In genomic region chr1:39688706-39689105, GRCh38 we compare ENCODE assay signal across 22 cellular contexts. TPM values are rescaled to one million over a fixed set of nuclear protein-coding genes. Genes with fewer than 3 reads are reported as not detected.
A peak's percentile ranks its signal among the peaks of the same experiment; 100 is the strongest.
DNase-seq lines count a peak whose midpoint lies in the region; ATAC-seq, FAIRE-seq and TF ChIP-seq lines count a peak whose summit lies in the region.
"Had no signal": no experiment of that assay in that cellular context is flagged by ENCODE, and none has a peak within 500 bp of the region (broad histone marks: within the 10 kb centered on the region; RNA-seq: fewer than 3 reads in every experiment).

No MANE protein-coding gene starts in this region.

- TF ChIP-seq CTCF in bronchial epithelial cell (IDR thresholded peaks at IDR 0.05; ENCODE audit: insufficient read depth, low read length, severe bottlenecking) = no peak

- CTCF ChIA-PET in activated CD4-positive, alpha-beta T cell treated with anti-CD3 and anti-CD28 coated beads, Interleukin-2, amount 10 ng/mL, durations not matched to agents 7 days and 5 days (lab: Charles Lee) = interaction anchor here (0.6 to 1.8 kb wide), 3 partner anchors 11 to 37 kb away, joined by 3 to 4 read pairs (median 3); no protein-coding TSS in a partner anchor

- H3K4me1 Mint-ChIP-seq in CD4-positive, CD25-positive, alpha-beta regulatory T cell = peaks cover 5 to 68% (median 32%) of the 10 kb centered on the region in 4 donors
- peaks cover 36% of the 10 kb centered on the region for H3K4me1 Mint-ChIP-seq in activated CD4-positive, alpha-beta T cell treated with anti-CD3 and anti-CD28 coated beads, Interleukin-2, amount 10 ng/mL, durations not matched to agents 7 days and 5 days

- FAIRE-seq in bronchial epithelial cell (lab: Jason Lieb, UNC) = peak; percentile 28
- FAIRE-seq: A204.1, GM12892, H54 had no signal

- no peak for DNase-seq in CD4-positive, CD25-positive, alpha-beta regulatory T cell
- DNase-seq in NCI-H2227 (lab: John Stamatoyannopoulos, UW; ENCODE audit: unreplicated experiment) (peak; percentile 41), bronchial epithelial cell (ENCODE audit: low read depth) (peak; percentile 80), kidney tubule cell (ENCODE audit: low spot score) (peak; percentile 74), dedifferentiated amniotic fluid mesenchymal stem cell (ENCODE audit: extremely low spot score) (no peak)
- DNase-seq in activated CD4-positive, alpha-beta T cell treated with anti-CD3 and anti-CD28 coated beads, Interleukin-2, amount 10 ng/mL, durations not matched to agents 7 days and 5 days = no peak
- DNase-seq: DMS 273 treated with DMSO at 0.1 percent for 48 hours, MM.1S, NCI-H1105, NCI-H1694, NCI-H2107, NCI-H526 treated with DMSO at 0.1 percent for 48 hours, OCI-M1, RPMI8226, SJCRH30 had no signal

- H3K27ac ChIP-seq in CD4-positive, CD25-positive, alpha-beta regulatory T cell (ENCODE audit: insufficient read depth, low read length, poor library complexity, severe bottlenecking) = no peak overlapping the region
- H3K27ac ChIP-seq: BLaER1, SJCRH30 had no signal

- POLR2A ChIA-PET in activated CD4-positive, alpha-beta T cell treated with anti-CD3 and anti-CD28 coated beads, Interleukin-2, amount 10 ng/mL, durations not matched to agents 7 days and 5 days (lab: Charles Lee) = no interaction called here

- no peaks in the 10 kb centered on the region for H3K36me3 ChIP-seq in CD4-positive, CD25-positive, alpha-beta regulatory T cell (ENCODE audit: control insufficient read depth, insufficient read depth, low read length)
- no peaks in the 10 kb centered on the region for H3K36me3 ChIP-seq in bronchial epithelial cell (ENCODE audit: control insufficient read depth, insufficient read depth, low read length)
- H3K36me3 ChIP-seq: BLaER1, SJCRH30 had no signal

- H3K9me3 ChIP-seq in CD4-positive, CD25-positive, alpha-beta regulatory T cell (ENCODE audit: control insufficient read depth in 2 of 2, low read length in 2 of 2) = no peaks in the 10 kb centered on the region
- H3K9me3 ChIP-seq: BLaER1, SJCRH30 had no signal

- ATAC-seq in CD4-positive, CD25-positive, alpha-beta regulatory T cell (ENCODE audit: low read depth in 2 of 2) = no peak
- ATAC-seq in GM21786 (IDR thresholded peaks at IDR 0.05; ENCODE audit: unreplicated experiment) = no peak
- no peak for ATAC-seq in activated CD4-positive, CD25-positive, alpha-beta regulatory T cell treated with anti-CD3 and anti-CD28 coated beads, Interleukin-2, amount 50 U/mL, for 24 hours

- H3K4me3 ChIP-seq in CD4-positive, CD25-positive, alpha-beta regulatory T cell (ENCODE audit: low read depth, low read length) = no peak overlapping the region
- no peak overlapping the region for H3K4me3 ChIP-seq in bronchial epithelial cell (ENCODE audit: low read depth, low read length)
- H3K4me3 ChIP-seq: BLaER1, SJCRH30 had no signal

- H3K4me3 Mint-ChIP-seq in CD4-positive, CD25-positive, alpha-beta regulatory T cell = peak overlapping the region in 2 of 4 donors; percentile 49 to 86
- no peak overlapping the region for H3K4me3 Mint-ChIP-seq in activated CD4-positive, alpha-beta T cell treated with anti-CD3 and anti-CD28 coated beads, Interleukin-2, amount 10 ng/mL, durations not matched to agents 7 days and 5 days

- H3K27me3 Mint-ChIP-seq in CD4-positive, CD25-positive, alpha-beta regulatory T cell = peaks cover 17% of the 10 kb centered on the region
- H3K27me3 Mint-ChIP-seq in activated CD4-positive, alpha-beta T cell treated with anti-CD3 and anti-CD28 coated beads, Interleukin-2, amount 10 ng/mL, durations not matched to agents 7 days and 5 days = peaks cover 57% of the 10 kb centered on the region

- H3K36me3 Mint-ChIP-seq in CD4-positive, CD25-positive, alpha-beta regulatory T cell = peaks cover 8% of the 10 kb centered on the region
- no peaks in the 10 kb centered on the region for H3K36me3 Mint-ChIP-seq in activated CD4-positive, alpha-beta T cell treated with anti-CD3 and anti-CD28 coated beads, Interleukin-2, amount 10 ng/mL, durations not matched to agents 7 days and 5 days (ENCODE audit: low read depth)

- H3K27me3 ChIP-seq in CD4-positive, CD25-positive, alpha-beta regulatory T cell (ENCODE audit: control insufficient read depth, insufficient read depth, low read length) = no peaks in the 10 kb centered on the region
- H3K27me3 ChIP-seq in bronchial epithelial cell (ENCODE audit: control insufficient read depth, insufficient read depth, low read length) = peaks cover 18% of the 10 kb centered on the region

- peaks cover 46% of the 10 kb centered on the region for H3K4me1 ChIP-seq in CD4-positive, CD25-positive, alpha-beta regulatory T cell (ENCODE audit: control insufficient read depth, insufficient read depth, low read length, poor library complexity, severe bottlenecking)

- peak overlapping the region in 2 of 3 donors; percentile 8 to 54 for H3K27ac Mint-ChIP-seq in CD4-positive, CD25-positive, alpha-beta regulatory T cell
- H3K27ac Mint-ChIP-seq in activated CD4-positive, alpha-beta T cell treated with anti-CD3 and anti-CD28 coated beads, Interleukin-2, amount 10 ng/mL, durations not matched to agents 7 days and 5 days = no peak overlapping the region

- peaks cover 0 to 7% (median 0%) of the 10 kb centered on the region in 7 donors for H3K9me3 Mint-ChIP-seq in CD4-positive, CD25-positive, alpha-beta regulatory T cell
- H3K9me3 Mint-ChIP-seq in activated CD4-positive, alpha-beta T cell treated with anti-CD3 and anti-CD28 coated beads, Interleukin-2, amount 10 ng/mL, durations not matched to agents 7 days and 5 days = no peaks in the 10 kb centered on the region

RNA-seq across cellular contexts. Expression of gene HPCAL4, which starts 2.5 kb away (rescaled TPM):
- total RNA-seq in CD4-positive, CD25-positive, alpha-beta regulatory T cell = 13.8 TPM
- polyA plus RNA-seq in CD4-positive, CD25-positive, alpha-beta regulatory T cell = 10 to 100 TPM in 3 of 4 donors, 1 to 10 TPM in 1; 9.5 to 19.7 (median 12.5) TPM
- total RNA-seq in bronchial epithelial cell = under 0.01 TPM in 2 replicates
- 1 to 10 TPM; 2.0 TPM for total RNA-seq in activated CD4-positive, alpha-beta T cell treated with anti-CD3 and anti-CD28 coated beads, Interleukin-2, amount 10 ng/mL, durations not matched to agents 7 days and 5 days
- total RNA-seq: HT-29 had no signal

RNA-seq across cellular contexts. Expression of gene NT5C1A, which starts 16.8 kb away (rescaled TPM):
- 0.47 TPM for total RNA-seq in CD4-positive, CD25-positive, alpha-beta regulatory T cell
- polyA plus RNA-seq in CD4-positive, CD25-positive, alpha-beta regulatory T cell = under 1 TPM in 1 of 4 donors, not detected in 3; 0.37 TPM
- total RNA-seq in bronchial epithelial cell = not detected in 2 replicates
- not detected for total RNA-seq in activated CD4-positive, alpha-beta T cell treated with anti-CD3 and anti-CD28 coated beads, Interleukin-2, amount 10 ng/mL, durations not matched to agents 7 days and 5 days
- total RNA-seq: HT-29 had no signal

RNA-seq across cellular contexts. Expression of gene HEYL, which starts 49.3 kb away (rescaled TPM):
- total RNA-seq in CD4-positive, CD25-positive, alpha-beta regulatory T cell = 0.25 TPM
- not detected for polyA plus RNA-seq in CD4-positive, CD25-positive, alpha-beta regulatory T cell
- total RNA-seq in bronchial epithelial cell = under 0.01 TPM in 1 of 2 replicates, not detected in the other
- total RNA-seq in activated CD4-positive, alpha-beta T cell treated with anti-CD3 and anti-CD28 coated beads, Interleukin-2, amount 10 ng/mL, durations not matched to agents 7 days and 5 days = not detected

RNA-seq across cellular contexts. Expression of gene PPIE, which starts 50.0 kb away (rescaled TPM):
- total RNA-seq in CD4-positive, CD25-positive, alpha-beta regulatory T cell = 36.8 TPM
- 100 to 1,000 TPM in 1 of 4 donors, 10 to 100 TPM in 3; 90.5 to 118 (median 94.1) TPM for polyA plus RNA-seq in CD4-positive, CD25-positive, alpha-beta regulatory T cell
- total RNA-seq in bronchial epithelial cell = 50.1 and 67.1 TPM in 2 replicates
- total RNA-seq in activated CD4-positive, alpha-beta T cell treated with anti-CD3 and anti-CD28 coated beads, Interleukin-2, amount 10 ng/mL, durations not matched to agents 7 days and 5 days = 10 to 100 TPM; 52.9 to 55.6 TPM

Comparison
In these comparisons a context has a peak if more than half of its experiments do, and no peak if none do; other contexts are left out.
1. DNase-seq: peak in NCI-H2227 (single experiment), bronchial epithelial cell (single experiment) and kidney tubule cell (single experiment); none in CD4-positive, CD25-positive, alpha-beta regulatory T cell (0 of 3), activated CD4-positive, alpha-beta T cell treated with anti-CD3 and anti-CD28 coated beads, Interleukin-2, amount 10 ng/mL, durations not matched to agents 7 days and 5 days (single experiment) and dedifferentiated amniotic fluid mesenchymal stem cell (single experiment).